Comparison of ENCODE assay signal across 16 cellular contexts in genomic region chr13:45137501-45137880, GRCh38.
"Had no signal": no experiment of that assay in that cellular context is flagged by ENCODE, and none has a peak within 500 bp of the region (broad histone marks: within the 10 kb centered on the region; RNA-seq: fewer than 3 reads in every experiment).

No MANE protein-coding gene starts in this region.

- H3K27me3 ChIP-seq: testis had no signal

- ATAC-seq: activated T-cell treated with anti-CD3 and anti-CD28 coated beads, Interleukin-2, amount 50 U/mL, for 4 hours; esophagus mucosa; left cardiac atrium had no signal

- H3K27ac ChIP-seq: lower lobe of right lung, testis had no signal

- H3K4me3 ChIP-seq: lower lobe of right lung, testis had no signal

- FAIRE-seq: bronchial epithelial cell had no signal

- DNase-seq: activated CD4-positive, alpha-beta T cell treated with anti-CD3 and anti-CD28 coated beads for 1 hour; activated CD4-positive, alpha-beta T cell treated with anti-CD3 and anti-CD28 coated beads, Interleukin-2, amount 50 U/mL, for 48 hours; activated gamma-delta T cell treated with Interleukin-2 at 50 U/mL for 16 hours; activated naive CD8-positive, alpha-beta T cell treated with anti-CD3 and anti-CD28 coated beads for 36 hours; activated T-cell treated with anti-CD3 and anti-CD28 coated beads, Interleukin-2, amount 50 U/mL, for 4 hours; aorta; glutamatergic neuron; immature natural killer cell; left cardiac atrium; lower lobe of right lung; naive B cell; retina; stimulated activated CD4-positive, alpha-beta T cell treated with anti-CD3 and anti-CD28 coated beads, Interleukin-4, amount 100 ng/mL, for 24 hours; testis had no signal

- H3K9me3 ChIP-seq: testis had no signal
